In genomic region chr3:30199096-30199734, GRCh38 we compare ENCODE assay signal across 8 cellular contexts.
A peak's percentile ranks its signal among the peaks of the same experiment; 100 is the strongest.
DNase-seq lines count a peak whose midpoint lies in the region; FAIRE-seq and TF ChIP-seq lines count a peak whose summit lies in the region.

No MANE protein-coding gene starts in this region.

- no peaks in the 10 kb centered on the region; the same call in 1 of the 2 replicates for H3K27me3 Mint-ChIP-seq in HFFc6 (ENCODE audit: insufficient read depth)
- H3K27me3 Mint-ChIP-seq in activated CD4-positive, alpha-beta memory T cell treated with anti-CD3 and anti-CD28 coated beads, Interleukin-2, amount 10 ng/mL, durations not matched to agents 7 days and 5 days = no peaks in the 10 kb centered on the region

- no peak overlapping the region for H3K27ac Mint-ChIP-seq in HFFc6
- no peak overlapping the region for H3K27ac Mint-ChIP-seq in activated CD4-positive, alpha-beta memory T cell treated with anti-CD3 and anti-CD28 coated beads, Interleukin-2, amount 10 ng/mL, durations not matched to agents 7 days and 5 days

- H3K4me3 Mint-ChIP-seq in HFFc6 = no peak overlapping the region
- no peak overlapping the region for H3K4me3 Mint-ChIP-seq in activated CD4-positive, alpha-beta memory T cell treated with anti-CD3 and anti-CD28 coated beads, Interleukin-2, amount 10 ng/mL, durations not matched to agents 7 days and 5 days

- no peak for DNase-seq in D721Med (ENCODE audit: insufficient read length, low spot score)
- DNase-seq in HFFc6 = peak; percentile 16
- DNase-seq in NCI-H446 (lab: John Stamatoyannopoulos, UW) = peak; percentile 52 to 82
- DNase-seq in activated CD4-positive, alpha-beta memory T cell treated with anti-CD3 and anti-CD28 coated beads, Interleukin-2, amount 10 ng/mL, durations not matched to agents 7 days and 5 days = peak; percentile 71
- DNase-seq in effector CD4-positive, alpha-beta T cell = peak; percentile 61
- peak; percentile 86 for DNase-seq in medulla oblongata (ENCODE audit: extremely low spot score)
- DNase-seq in stimulated activated CD8-positive, alpha-beta memory T cell treated with anti-CD3 and anti-CD28 coated beads, Interleukin-15, amount 100 ng/mL, for 1 hour (ENCODE audit: low read depth) = peak; percentile 58
- DNase-seq in GOT3 (lab: John Stamatoyannopoulos, UW) = no peak

- CTCF ChIA-PET in activated CD4-positive, alpha-beta memory T cell treated with anti-CD3 and anti-CD28 coated beads, Interleukin-2, amount 10 ng/mL, durations not matched to agents 7 days and 5 days (lab: Charles Lee) = interaction anchor here (0.5 to 4.3 kb wide), 42 partner anchors 8 to 1532 kb away, joined by 3 to 36 read pairs (median 4); partner anchors contain the start of gene TGFBR2

- peaks cover 9% of the 10 kb centered on the region; the same call in 1 of the 2 replicates for H3K9me3 Mint-ChIP-seq in HFFc6
- H3K9me3 Mint-ChIP-seq in activated CD4-positive, alpha-beta memory T cell treated with anti-CD3 and anti-CD28 coated beads, Interleukin-2, amount 10 ng/mL, durations not matched to agents 7 days and 5 days = no peaks in the 10 kb centered on the region

- peaks cover 12% of the 10 kb centered on the region; the same call in 1 of the 2 replicates for H3K36me3 Mint-ChIP-seq in HFFc6 (ENCODE audit: low read depth)
- H3K36me3 Mint-ChIP-seq in activated CD4-positive, alpha-beta memory T cell treated with anti-CD3 and anti-CD28 coated beads, Interleukin-2, amount 10 ng/mL, durations not matched to agents 7 days and 5 days (ENCODE audit: low read depth) = no peaks in the 10 kb centered on the region

- POLR2A ChIA-PET in activated CD4-positive, alpha-beta memory T cell treated with anti-CD3 and anti-CD28 coated beads, Interleukin-2, amount 10 ng/mL, durations not matched to agents 7 days and 5 days (lab: Charles Lee) = interaction anchor here (0.7 kb wide), 1 partner anchor 407 kb away, joined by 3 read pairs; the partner anchor contains the start of gene TGFBR2

- TF ChIP-seq CTCF in D721Med (IDR thresholded peaks at IDR 0.05; ENCODE audit: insufficient read depth, missing control alignments) = peak; percentile 85
- peak; percentile 96 for TF ChIP-seq CTCF in HFFc6 (IDR thresholded peaks at IDR 0.05)

- peak; percentile 46 for FAIRE-seq in D721Med (lab: Jason Lieb, UNC)

- peaks cover 72% of the 10 kb centered on the region for H3K4me1 Mint-ChIP-seq in HFFc6 (ENCODE audit: low read depth)
- H3K4me1 Mint-ChIP-seq in activated CD4-positive, alpha-beta memory T cell treated with anti-CD3 and anti-CD28 coated beads, Interleukin-2, amount 10 ng/mL, durations not matched to agents 7 days and 5 days = no peaks in the 10 kb centered on the region

Comparison
In these comparisons a context has a peak if more than half of its experiments do, and no peak if none do; other contexts are left out.
1. DNase-seq: peak in HFFc6 (single experiment), NCI-H446 (2 of 2), activated CD4-positive, alpha-beta memory T cell treated with anti-CD3 and anti-CD28 coated beads, Interleukin-2, amount 10 ng/mL, durations not matched to agents 7 days and 5 days (single experiment), effector CD4-positive, alpha-beta T cell (single experiment), medulla oblongata (single experiment) and stimulated activated CD8-positive, alpha-beta memory T cell treated with anti-CD3 and anti-CD28 coated beads, Interleukin-15, amount 100 ng/mL, for 1 hour (single experiment); none in D721Med (single experiment) and GOT3 (single experiment).